ENCODE assay signal across 1 cellular context in the genomic region with DNA sequence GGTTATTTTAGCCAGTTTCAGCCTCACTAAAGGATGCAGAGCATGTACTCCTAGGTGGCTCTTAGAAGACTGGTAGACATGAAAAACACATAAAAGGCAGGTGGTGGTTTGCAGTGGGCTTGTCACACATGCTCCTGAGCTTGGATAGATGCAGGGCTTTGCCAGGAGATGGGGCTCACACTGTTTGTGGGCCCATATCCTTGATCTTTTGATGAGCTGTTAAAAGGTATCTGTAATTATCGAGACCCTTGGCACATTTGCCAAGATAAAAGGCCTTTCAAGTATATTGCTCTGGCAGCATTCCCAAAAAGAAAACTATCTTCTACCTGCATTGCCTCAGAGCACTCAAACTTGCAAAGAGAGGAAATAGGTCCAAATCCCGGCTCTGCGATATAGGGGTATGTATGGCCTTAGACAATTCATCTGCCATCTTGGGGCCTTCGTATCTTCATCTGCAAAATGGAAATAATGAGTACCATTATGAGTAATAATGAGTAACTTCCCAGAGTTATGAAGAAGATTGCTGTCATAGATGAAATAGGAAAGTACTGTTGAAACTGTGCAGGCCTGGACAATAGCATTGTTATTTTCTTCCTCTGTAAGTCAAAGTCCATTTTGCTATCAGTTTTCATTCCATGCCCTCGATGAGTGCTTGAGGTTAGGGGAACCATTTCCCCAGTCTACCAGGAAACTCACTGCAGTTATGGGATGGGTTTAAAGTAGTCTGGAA.
TF ChIP-seq lines count a peak whose summit lies in the region.

No MANE protein-coding gene starts in this region.

TF ChIP-seq in H1, 55 proteins besides CTCF, POLR2A, EP300 and RAD21 (continued from another document):
- TF ChIP-seq, protein P1, sequence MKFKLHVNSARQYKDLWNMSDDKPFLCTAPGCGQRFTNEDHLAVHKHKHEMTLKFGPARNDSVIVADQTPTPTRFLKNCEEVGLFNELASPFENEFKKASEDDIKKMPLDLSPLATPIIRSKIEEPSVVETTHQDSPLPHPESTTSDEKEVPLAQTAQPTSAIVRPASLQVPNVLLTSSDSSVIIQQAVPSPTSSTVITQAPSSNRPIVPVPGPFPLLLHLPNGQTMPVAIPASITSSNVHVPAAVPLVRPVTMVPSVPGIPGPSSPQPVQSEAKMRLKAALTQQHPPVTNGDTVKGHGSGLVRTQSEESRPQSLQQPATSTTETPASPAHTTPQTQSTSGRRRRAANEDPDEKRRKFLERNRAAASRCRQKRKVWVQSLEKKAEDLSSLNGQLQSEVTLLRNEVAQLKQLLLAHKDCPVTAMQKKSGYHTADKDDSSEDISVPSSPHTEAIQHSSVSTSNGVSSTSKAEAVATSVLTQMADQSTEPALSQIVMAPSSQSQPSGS (IDR thresholded peaks at IDR 0.05; ENCODE audit: low read length) = no peak
